ENCODE assay signal across 7 cellular contexts in genomic region chr5:118107246-118107645, GRCh38.
DNase-seq lines count a peak whose midpoint lies in the region; TF ChIP-seq lines count a peak whose summit lies in the region.
"Not testable (repeated sequence)": the region's sequence is repeated elsewhere in the genome, so short reads cannot be mapped to it uniquely, and the experiment has no call there.

No MANE protein-coding gene starts in this region.

- not testable (repeated sequence) for H2AK5ac ChIP-seq in mesendoderm (ENCODE audit: low read length)

- H3K27ac ChIP-seq in endodermal cell (ENCODE audit: low read depth, low read length); mesendoderm (ENCODE audit: low read depth, low read length): not testable (repeated sequence)

- H4K8ac ChIP-seq in mesendoderm (ENCODE audit: low read depth, low read length) = not testable (repeated sequence)

- not testable (repeated sequence) for H3K27ac Mint-ChIP-seq in endodermal cell

- not testable (repeated sequence) for H3K4me3 ChIP-seq in endodermal cell (ENCODE audit: low read length); mesendoderm (ENCODE audit: low read length)

- H3K56ac ChIP-seq in mesendoderm (ENCODE audit: low read length) = not testable (repeated sequence)

- not testable (repeated sequence) for H3K36me3 ChIP-seq in endodermal cell (ENCODE audit: control insufficient read depth, insufficient read depth, low read length); mesendoderm (ENCODE audit: control insufficient read depth, insufficient read depth, low read length)

- H3K4me2 ChIP-seq in mesendoderm (ENCODE audit: low read length) = not testable (repeated sequence)

- H3K4ac ChIP-seq in mesendoderm (ENCODE audit: low read depth, low read length) = not testable (repeated sequence)

- not testable (repeated sequence) for H2BK5ac ChIP-seq in mesendoderm (ENCODE audit: low read length)

- peaks cover 25% of the 10 kb centered on the region for H3K9me3 Mint-ChIP-seq in endodermal cell

- H3K79me2 ChIP-seq in mesendoderm (ENCODE audit: control insufficient read depth, insufficient read depth, low read length) = not testable (repeated sequence)

- not testable (repeated sequence) for H3K4me1 ChIP-seq in endodermal cell (ENCODE audit: control insufficient read depth, insufficient read depth, low read length); mesendoderm (ENCODE audit: control insufficient read depth, low read depth, low read length)

- H3K18ac ChIP-seq in mesendoderm (ENCODE audit: low read length) = not testable (repeated sequence)

- H3K9ac ChIP-seq in endodermal cell (ENCODE audit: extremely low read depth, low read length, poor library complexity, severe bottlenecking); mesendoderm (ENCODE audit: low read length): not testable (repeated sequence)

- DNase-seq in DMS 273 (lab: John Stamatoyannopoulos, UW; ENCODE audit: unreplicated experiment) (peak; percentile 49), NCI-H2171 treated with DMSO at 0.1 percent for 48 hours (lab: John Stamatoyannopoulos, UW) (peak; percentile 71), NCI-H524 treated with DMSO at 0.1 percent for 48 hours (lab: John Stamatoyannopoulos, UW) (peak; percentile 75), NCI-H82 (lab: John Stamatoyannopoulos, UW) (peak; percentile 88), SK-N-DZ (ENCODE audit: low spot score) (peak; percentile 68), endodermal cell (peak; percentile 57), mesendoderm (peak; percentile 70)

- not testable (repeated sequence) for H3K36me3 Mint-ChIP-seq in endodermal cell (ENCODE audit: low read depth)

- not testable (repeated sequence) for H3K79me1 ChIP-seq in mesendoderm (ENCODE audit: low read length)

- H3K23ac ChIP-seq in mesendoderm (ENCODE audit: low read length) = not testable (repeated sequence)

- not testable (repeated sequence) for H2BK120ac ChIP-seq in mesendoderm (ENCODE audit: low read depth, low read length)

- peaks cover 28% of the 10 kb centered on the region for H3K27me3 Mint-ChIP-seq in endodermal cell (ENCODE audit: insufficient read depth)

- not testable (repeated sequence) for H3K4me3 Mint-ChIP-seq in endodermal cell

- not testable (repeated sequence) for TF ChIP-seq CTCF in endodermal cell (conservative IDR thresholded peaks at IDR 0.05)

- peaks cover 17% of the 10 kb centered on the region for H3K27me3 ChIP-seq in endodermal cell (ENCODE audit: control insufficient read depth, insufficient read depth, low read length, poor library complexity, severe bottlenecking)
- not testable (repeated sequence) for H3K27me3 ChIP-seq in mesendoderm (ENCODE audit: insufficient read depth, low read length, poor library complexity)

- WGBS in endodermal cell (ENCODE audit: insufficient coverage in 1 of 2, insufficient read length in 1 of 2), 2 experiments = 55 to 60% methylated on average over 2 to 3 of the region's 3 CpGs
- WGBS in mesendoderm (ENCODE audit: extremely low coverage, insufficient coverage, low lambda C conversion rate) = no CpG with 5 or more reads among the region's 3 CpGs

- H2BK15ac ChIP-seq in mesendoderm (replicated peaks; ENCODE audit: low read depth) = not testable (repeated sequence)

- peaks cover 13% of the 10 kb centered on the region for H3K4me1 Mint-ChIP-seq in endodermal cell

- H3K9me3 ChIP-seq in endodermal cell (ENCODE audit: control insufficient read depth, low read length) = peaks cover 33% of the 10 kb centered on the region

- not testable (repeated sequence) for H4K5ac ChIP-seq in mesendoderm (ENCODE audit: low read length)
